Comparison of ENCODE assay signal across 1 cellular context in genomic region chr2:20165677-20166509, GRCh38.
TF ChIP-seq lines count a peak whose summit lies in the region.

No MANE protein-coding gene starts in this region.

TF ChIP-seq in HepG2, 621 proteins besides CTCF, POLR2A, EP300 and RAD21 (continued from another document and continues in another):
- TF ChIP-seq HINFP (CRISPR knock-in tag; IDR thresholded peaks at IDR 0.05; ENCODE audit: low read depth) (no peak), MTA1 (CRISPR knock-in tag; IDR thresholded peaks at IDR 0.05; ENCODE audit: borderline replicate concordance) (no peak), ZNF432 (CRISPR knock-in tag; IDR thresholded peaks at IDR 0.05; ENCODE audit: borderline replicate concordance) (no peak), FOXP1 (IDR thresholded peaks at IDR 0.05) (peak; percentile 38; the same call in 1 of the 2 replicates), FOXP1 (CRISPR knock-in tag; IDR thresholded peaks at IDR 0.05) (no peak), HIC2 (CRISPR knock-in tag; IDR thresholded peaks at IDR 0.05; ENCODE audit: low read depth) (0 out of 2 replicates have a peak, but pooled peaks have one; percentile 29), ZBTB38 (CRISPR knock-in tag; IDR thresholded peaks at IDR 0.05) (0 out of 2 replicates have a peak, but pooled peaks have one; percentile 24), NFE2 (CRISPR knock-in tag; IDR thresholded peaks at IDR 0.05) (no peak), TFAP4 (IDR thresholded peaks at IDR 0.05; ENCODE audit: borderline replicate concordance, low read depth) (no peak), TFDP1 (CRISPR knock-in tag; IDR thresholded peaks at IDR 0.05; ENCODE audit: borderline replicate concordance) (no peak), IRF9 (CRISPR knock-in tag; IDR thresholded peaks at IDR 0.05; ENCODE audit: borderline replicate concordance) (no peak), MNT (IDR thresholded peaks at IDR 0.05) (peak; percentile 53), TRIM22 (IDR thresholded peaks at IDR 0.05) (peak; percentile 59), RBAK (CRISPR knock-in tag; IDR thresholded peaks at IDR 0.05) (no peak), LCORL (IDR thresholded peaks at IDR 0.05) (peak; percentile 6; the same call in 1 of the 2 replicates), LCORL (CRISPR knock-in tag; IDR thresholded peaks at IDR 0.05) (no peak), CREB1 (IDR thresholded peaks at IDR 0.05) (peak; percentile 16; the same call in 1 of the 2 replicates), CREB1 (CRISPR knock-in tag; IDR thresholded peaks at IDR 0.05) (no peak), REST (IDR thresholded peaks at IDR 0.05; ENCODE audit: borderline replicate concordance in 1 of 2, low read depth in 1 of 2, low read length in 2 of 2) (no peak), ZNF788 (CRISPR knock-in tag; IDR thresholded peaks at IDR 0.05; ENCODE audit: borderline replicate concordance) (0 out of 2 replicates have a peak, but pooled peaks have one; percentile 13), TEAD3 (CRISPR knock-in tag; optimal IDR thresholded peaks at IDR 0.05; ENCODE audit: borderline replicate concordance) (peak; percentile 13), NBN (conservative IDR thresholded peaks at IDR 0.05) (0 out of 2 replicates have a peak, but pooled peaks have one; percentile 95), SP1 (IDR thresholded peaks at IDR 0.05) (peak; percentile 58; the same call in 1 of the 2 replicates), SP1 (CRISPR knock-in tag; IDR thresholded peaks at IDR 0.05) (no peak), PBX3 (CRISPR knock-in tag; IDR thresholded peaks at IDR 0.05; ENCODE audit: borderline replicate concordance) (no peak), RAD51 (IDR thresholded peaks at IDR 0.05; ENCODE audit: borderline replicate concordance) (no peak), ZKSCAN5 (CRISPR knock-in tag; IDR thresholded peaks at IDR 0.05) (no peak), ZNF619 (CRISPR knock-in tag; IDR thresholded peaks at IDR 0.05) (no peak), ADNP (CRISPR knock-in tag; IDR thresholded peaks at IDR 0.05) (peak; percentile 2; the same call in 1 of the 2 replicates), ATAD3A (CRISPR knock-in tag; IDR thresholded peaks at IDR 0.05) (no peak), FOXK2 (IDR thresholded peaks at IDR 0.05) (peak; percentile 28; the same call in 1 of the 2 replicates), PLRG1 (conservative IDR thresholded peaks at IDR 0.05) (0 out of 2 replicates have a peak, but pooled peaks have one; percentile 83), IKZF1 (IDR thresholded peaks at IDR 0.05) (peak; percentile 93; the same call in 1 of the 2 replicates), ZNF569 (CRISPR knock-in tag; IDR thresholded peaks at IDR 0.05; ENCODE audit: borderline replicate concordance) (no peak), ZNF282 (IDR thresholded peaks at IDR 0.05; ENCODE audit: partially characterized antibody) (peak; percentile 91), MBD4 (IDR thresholded peaks at IDR 0.05; ENCODE audit: borderline replicate concordance, low read length) (no peak), E2F2 (CRISPR knock-in tag; IDR thresholded peaks at IDR 0.05; ENCODE audit: borderline replicate concordance) (no peak), FOXA1 (IDR thresholded peaks at IDR 0.05) (peak; percentile 43; the same call in 1 of the 2 replicates), FOXA1 (CRISPR knock-in tag; IDR thresholded peaks at IDR 0.05) (no peak), YEATS2 (CRISPR knock-in tag; IDR thresholded peaks at IDR 0.05; ENCODE audit: borderline replicate concordance) (no peak), CBX2 (IDR thresholded peaks at IDR 0.05; ENCODE audit: low read depth, low read length) (no peak), CBX2 (CRISPR knock-in tag; IDR thresholded peaks at IDR 0.05; ENCODE audit: low read depth) (no peak), SP2 (CRISPR knock-in tag; IDR thresholded peaks at IDR 0.05) (peak; percentile 25; the same call in 1 of the 2 replicates), HNF4A (CRISPR knock-in tag; IDR thresholded peaks at IDR 0.05) (no peak), ZNF138 (CRISPR knock-in tag; IDR thresholded peaks at IDR 0.05; ENCODE audit: low read depth) (0 out of 2 replicates have a peak, but pooled peaks have one; percentile 42), ZNF720 (CRISPR knock-in tag; IDR thresholded peaks at IDR 0.05) (no peak), DZIP1 (CRISPR knock-in tag; IDR thresholded peaks at IDR 0.05) (no peak), ZNF563 (CRISPR knock-in tag; IDR thresholded peaks at IDR 0.05) (no peak)
